Comparison of ENCODE assay signal across 14 cellular contexts in the genomic region with DNA sequence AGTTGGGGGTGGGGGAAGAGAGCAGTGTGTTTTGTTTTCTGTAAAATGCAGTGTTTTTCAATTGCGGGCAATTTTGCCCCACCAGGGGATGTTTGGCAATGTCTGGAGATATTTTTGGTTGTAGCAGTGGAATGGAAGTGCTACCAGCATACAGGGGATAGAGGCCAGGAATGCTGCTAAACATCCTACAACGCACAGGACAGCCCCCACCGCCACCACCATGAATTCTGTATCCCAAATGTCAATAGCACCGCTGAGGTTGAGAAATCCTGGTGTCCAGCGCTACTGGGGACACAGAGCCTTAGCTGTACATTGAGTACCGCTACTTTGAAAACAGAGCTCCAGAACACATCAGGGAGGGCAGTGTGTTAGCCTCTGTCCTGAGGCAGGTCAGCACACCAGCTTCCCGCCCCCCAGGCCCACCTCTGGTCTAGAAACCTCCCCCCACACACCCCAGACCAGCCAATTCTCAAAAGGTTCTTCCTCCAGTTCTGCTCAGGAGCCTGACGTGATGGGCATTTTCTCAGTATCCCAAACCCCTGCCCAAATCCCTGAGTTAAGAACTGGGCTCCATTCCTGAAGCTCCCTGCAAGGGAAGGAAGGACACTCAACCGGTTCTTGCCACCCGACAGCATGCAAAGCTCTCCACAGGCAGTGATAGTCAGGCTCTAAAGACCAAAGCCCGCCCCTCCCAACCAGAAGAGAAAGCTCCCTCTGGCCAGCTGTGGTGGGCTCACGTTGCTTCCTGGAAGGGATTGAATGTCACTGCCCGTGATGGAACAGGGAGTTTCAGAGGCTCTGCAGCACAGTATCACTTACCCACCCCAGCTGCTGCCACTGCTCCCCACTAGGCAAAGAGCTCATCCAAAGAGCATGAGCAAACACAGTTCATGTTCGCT.
DNase-seq lines count a peak whose midpoint lies in the region; ATAC-seq, FAIRE-seq and TF ChIP-seq lines count a peak whose summit lies in the region.
"Had no signal": no experiment of that assay in that cellular context is flagged by ENCODE, and none has a peak within 500 bp of the region (broad histone marks: within the 10 kb centered on the region; RNA-seq: fewer than 3 reads in every experiment).

No MANE protein-coding gene starts in this region.

- H3K4me3 ChIP-seq in Loucy (ENCODE audit: low read length, poor library complexity, severe bottlenecking) = no peak overlapping the region
- H3K4me3 ChIP-seq: cardiac muscle cell, SJSA1 had no signal

- peak overlapping the region; percentile 26 for H3K9ac ChIP-seq in Loucy (ENCODE audit: low read depth, low read length, poor library complexity, severe bottlenecking)

- H3K36me3 ChIP-seq in Loucy (ENCODE audit: insufficient read depth, low read length) = no peaks in the 10 kb centered on the region
- H3K36me3 ChIP-seq: cardiac muscle cell, SJSA1 had no signal

- H3K27ac Mint-ChIP-seq in progenitor cell of endocrine pancreas = peak overlapping the region; percentile 71
- H3K27ac Mint-ChIP-seq: activated T-helper 17 cell treated with anti-CD3 and anti-CD28 coated beads, Interleukin-2, amount 50 U/mL, for 72 hours had no signal

- H3K9me3 ChIP-seq in Loucy (ENCODE audit: insufficient read depth, low read depth, low read length) = no peaks in the 10 kb centered on the region
- H3K9me3 ChIP-seq: SJSA1 had no signal

- ATAC-seq in GM18505 (IDR thresholded peaks at IDR 0.05; ENCODE audit: unreplicated experiment) = no peak
- ATAC-seq: activated T-helper 17 cell treated with anti-CD3 and anti-CD28 coated beads, Interleukin-2, amount 50 U/mL, for 72 hours; esophagus mucosa had no signal

- no peaks in the 10 kb centered on the region for H4K20me1 ChIP-seq in Loucy (ENCODE audit: insufficient read depth, low read length, poor library complexity, severe bottlenecking)

- no peaks in the 10 kb centered on the region for H3K27me3 ChIP-seq in Loucy (ENCODE audit: insufficient read depth, low read length, poor library complexity, severe bottlenecking)
- H3K27me3 ChIP-seq: cardiac muscle cell, SJSA1 had no signal

- no peak overlapping the region for H2AFZ ChIP-seq in Loucy (ENCODE audit: low read length)

- H3F3A ChIP-seq in Loucy (ENCODE audit: low read depth) = no peaks in the 10 kb centered on the region

- H3K36me3 Mint-ChIP-seq in progenitor cell of endocrine pancreas (ENCODE audit: insufficient read depth) = no peaks in the 10 kb centered on the region

- H3K27me3 Mint-ChIP-seq in progenitor cell of endocrine pancreas = no peaks in the 10 kb centered on the region
- H3K27me3 Mint-ChIP-seq: activated T-helper 17 cell treated with anti-CD3 and anti-CD28 coated beads, Interleukin-2, amount 50 U/mL, for 72 hours had no signal

- H3K4me2 ChIP-seq in Loucy (ENCODE audit: low read depth, low read length, poor library complexity, severe bottlenecking) = no peak overlapping the region

- no peaks in the 10 kb centered on the region for H3K9me3 Mint-ChIP-seq in progenitor cell of endocrine pancreas (ENCODE audit: low read depth)
- H3K9me3 Mint-ChIP-seq: activated T-helper 17 cell treated with anti-CD3 and anti-CD28 coated beads, Interleukin-2, amount 50 U/mL, for 72 hours had no signal

- DNase-seq in NCI-H2227 (lab: John Stamatoyannopoulos, UW; ENCODE audit: unreplicated experiment) (peak; percentile 52), brain pericyte (ENCODE audit: low read depth, low spot score) (peak; percentile 13), progenitor cell of endocrine pancreas (ENCODE audit: low spot score, unreplicated experiment) (no peak), D721Med (ENCODE audit: insufficient read length, low spot score) (no peak)
- no peak for DNase-seq in stimulated activated CD4-positive, alpha-beta T cell treated with anti-CD3 and anti-CD28 coated beads, Interleukin-4, amount 100 ng/mL, for 1 hour
- DNase-seq: activated CD4-positive, CD25-positive, alpha-beta regulatory T cell treated with anti-CD3 and anti-CD28 coated beads, Interleukin-2, amount 50 U/mL, for 72 hours; MM.1S had no signal

- H3K4me1 ChIP-seq in Loucy (ENCODE audit: insufficient read depth, low read length, poor library complexity, severe bottlenecking) = peaks cover 42% of the 10 kb centered on the region
- H3K4me1 ChIP-seq: SJSA1 had no signal

- peaks cover 53% of the 10 kb centered on the region for H3K4me1 Mint-ChIP-seq in progenitor cell of endocrine pancreas (ENCODE audit: low read depth)

- no peak for FAIRE-seq in D721Med (lab: Jason Lieb, UNC)
- FAIRE-seq: GM18507 had no signal

- H3K9me2 ChIP-seq in Loucy (replicated peaks; ENCODE audit: low read depth, low read length) = no peaks in the 10 kb centered on the region

- H3K4me3 Mint-ChIP-seq in progenitor cell of endocrine pancreas (ENCODE audit: low read depth) = no peak overlapping the region
- H3K4me3 Mint-ChIP-seq: activated T-helper 17 cell treated with anti-CD3 and anti-CD28 coated beads, Interleukin-2, amount 50 U/mL, for 72 hours had no signal

- TF ChIP-seq CTCF in Loucy (conservative IDR thresholded peaks at IDR 0.05; ENCODE audit: low read length) = no peak
- no peak for TF ChIP-seq CTCF in progenitor cell of endocrine pancreas (IDR thresholded peaks at IDR 0.05; ENCODE audit: unreplicated experiment)
- TF ChIP-seq CTCF in D721Med (IDR thresholded peaks at IDR 0.05; ENCODE audit: insufficient read depth, missing control alignments) = no peak

- TF ChIP-seq POLR2A in GM18505 (IDR thresholded peaks at IDR 0.05; ENCODE audit: borderline replicate concordance, extremely low read depth, insufficient read depth, insufficient read length) = no peak

- no peaks in the 10 kb centered on the region for H3K79me2 ChIP-seq in Loucy (ENCODE audit: insufficient read depth, low read length)

Comparison
In these comparisons a context has a peak if more than half of its experiments do, and no peak if none do; other contexts are left out.
1. DNase-seq: peak in NCI-H2227 (single experiment) and brain pericyte (single experiment); none in progenitor cell of endocrine pancreas (single experiment), D721Med (single experiment) and stimulated activated CD4-positive, alpha-beta T cell treated with anti-CD3 and anti-CD28 coated beads, Interleukin-4, amount 100 ng/mL, for 1 hour (single experiment).